ENCODE assay signal across 16 cellular contexts in genomic region chrX:125289209-125289608, GRCh38. TPM values are rescaled to one million over a fixed set of nuclear protein-coding genes. Genes with fewer than 3 reads are reported as not detected.
DNase-seq lines count a peak whose midpoint lies in the region; ATAC-seq and TF ChIP-seq lines count a peak whose summit lies in the region.
"Had no signal": no experiment of that assay in that cellular context is flagged by ENCODE, and none has a peak within 500 bp of the region (broad histone marks: within the 10 kb centered on the region; RNA-seq: fewer than 3 reads in every experiment).

No MANE protein-coding gene starts in this region.

- H3K9me3 Mint-ChIP-seq in CD8-positive, alpha-beta T cell: no peaks in the 10 kb centered on the region
- H3K9me3 Mint-ChIP-seq in activated CD8-positive, alpha-beta T cell treated with anti-CD3 and anti-CD28 coated beads for 36 hours: no peaks in the 10 kb centered on the region
- H3K9me3 Mint-ChIP-seq: CD4-positive, alpha-beta memory T cell had no signal

- in situ Hi-C loops in ACHN (cut with HindIII; ENCODE audit: low pct_ligation_motif_present, low pct_unique_long_range_greater_than_20kb, low sequenced_read_pairs): no loop called here

- H3K36me3 Mint-ChIP-seq in CD8-positive, alpha-beta T cell: no peaks in the 10 kb centered on the region
- no peaks in the 10 kb centered on the region for H3K36me3 Mint-ChIP-seq in activated CD8-positive, alpha-beta T cell treated with anti-CD3 and anti-CD28 coated beads for 36 hours (ENCODE audit: low read depth)
- H3K36me3 Mint-ChIP-seq: CD4-positive, alpha-beta memory T cell had no signal

- WGBS in hepatocyte (ENCODE audit: low lambda C conversion rate, missing lambda C conversion rate): 26% methylated on average over 1 of the region's 1 CpG

- POLR2A ChIA-PET in CD8-positive, alpha-beta T cell (lab: Charles Lee): no interaction called here
- POLR2A ChIA-PET in activated CD8-positive, alpha-beta T cell treated with anti-CD3 and anti-CD28 coated beads for 36 hours (lab: Charles Lee): no interaction called here

- intact Hi-C loops in CD8-positive, alpha-beta T cell (cut with DNase I, micrococcal nuclease): no loop called here
- intact Hi-C loops in activated CD8-positive, alpha-beta T cell treated with anti-CD3 and anti-CD28 coated beads for 36 hours (cut with micrococcal nuclease): no loop called here
- intact Hi-C loops in Right ventricle myocardium inferior (cut with DNase I): no loop called here

- H3K9me2 ChIP-seq in hepatocyte (replicated peaks; ENCODE audit: insufficient read depth): no peaks in the 10 kb centered on the region

- H3K4me3 Mint-ChIP-seq in CD8-positive, alpha-beta T cell: no peak overlapping the region
- no peak overlapping the region for H3K4me3 Mint-ChIP-seq in activated CD8-positive, alpha-beta T cell treated with anti-CD3 and anti-CD28 coated beads for 36 hours
- H3K4me3 Mint-ChIP-seq: CD4-positive, alpha-beta memory T cell had no signal

- no peaks in the 10 kb centered on the region for H3K27me3 Mint-ChIP-seq in CD8-positive, alpha-beta T cell (ENCODE audit: low read depth)
- H3K27me3 Mint-ChIP-seq in activated CD8-positive, alpha-beta T cell treated with anti-CD3 and anti-CD28 coated beads for 36 hours: no peaks in the 10 kb centered on the region
- H3K27me3 Mint-ChIP-seq: CD4-positive, alpha-beta memory T cell had no signal

- peaks cover 7% of the 10 kb centered on the region for H3K4me1 Mint-ChIP-seq in CD8-positive, alpha-beta T cell (ENCODE audit: low read depth)
- H3K4me1 Mint-ChIP-seq in activated CD8-positive, alpha-beta T cell treated with anti-CD3 and anti-CD28 coated beads for 36 hours (ENCODE audit: low read depth): peaks cover 10% of the 10 kb centered on the region

- H3K4me1 ChIP-seq in hepatocyte (ENCODE audit: insufficient read depth): peaks cover 5% of the 10 kb centered on the region
- H3K4me1 ChIP-seq in CD8-positive, alpha-beta T cell (ENCODE audit: insufficient read depth, low read length): no peaks in the 10 kb centered on the region
- H3K4me1 ChIP-seq: BE2C, Peyer's patch had no signal

- no peak for ATAC-seq in CD8-positive, alpha-beta T cell
- no peak for ATAC-seq in activated CD8-positive, alpha-beta T cell treated with anti-CD3 and anti-CD28 coated beads for 36 hours
- ATAC-seq in Right ventricle myocardium inferior: no peak

- no peak overlapping the region for H3K27ac ChIP-seq in hepatocyte
- H3K27ac ChIP-seq in CD8-positive, alpha-beta T cell (ENCODE audit: low read depth, low read length): no peak overlapping the region
- H3K27ac ChIP-seq: Peyer's patch had no signal

- H3K4me2 ChIP-seq in hepatocyte: no peak overlapping the region

- no peak overlapping the region for H3K4me3 ChIP-seq in hepatocyte
- no peak overlapping the region for H3K4me3 ChIP-seq in CD8-positive, alpha-beta T cell (ENCODE audit: low read depth, low read length)
- H3K4me3 ChIP-seq: Peyer's patch had no signal

- CTCF ChIA-PET in CD8-positive, alpha-beta T cell (lab: Charles Lee): no interaction called here
- CTCF ChIA-PET in activated CD8-positive, alpha-beta T cell treated with anti-CD3 and anti-CD28 coated beads for 36 hours (lab: Charles Lee): no interaction called here

- H3K9me3 ChIP-seq in hepatocyte (ENCODE audit: low read depth): no peaks in the 10 kb centered on the region
- H3K9me3 ChIP-seq in CD8-positive, alpha-beta T cell (ENCODE audit: low read length): no peaks in the 10 kb centered on the region
- H3K9me3 ChIP-seq: BE2C, Peyer's patch had no signal

- H3K79me2 ChIP-seq in hepatocyte: no peaks in the 10 kb centered on the region

- TF ChIP-seq CTCF in hepatocyte (IDR thresholded peaks at IDR 0.05; ENCODE audit: poor library complexity): no peak
- TF ChIP-seq CTCF in CD8-positive, alpha-beta T cell (IDR thresholded peaks at IDR 0.05): no peak
- no peak for TF ChIP-seq CTCF in activated CD8-positive, alpha-beta T cell treated with anti-CD3 and anti-CD28 coated beads for 36 hours (IDR thresholded peaks at IDR 0.05)

- H3K27me3 ChIP-seq in hepatocyte: no peaks in the 10 kb centered on the region
- no peaks in the 10 kb centered on the region for H3K27me3 ChIP-seq in CD8-positive, alpha-beta T cell (ENCODE audit: insufficient read depth, low read length)
- H3K27me3 ChIP-seq: BE2C, Peyer's patch had no signal

- no peak overlapping the region for H2AFZ ChIP-seq in hepatocyte

- DNase-seq in ACHN (peak; percentile 59), HT1080 (ENCODE audit: low read depth) (peak; percentile 18), SW480 (ENCODE audit: low spot score) (peak; percentile 73), hepatocyte (ENCODE audit: low spot score) (peak; percentile 18), DMS79 treated with DMSO at 0.1 percent for 48 hours (lab: John Stamatoyannopoulos, UW) (no peak), Right ventricle myocardium inferior (ENCODE audit: missing footprints) (no peak)
- DNase-seq in CD8-positive, alpha-beta T cell: no peak
- DNase-seq in activated CD8-positive, alpha-beta T cell treated with anti-CD3 and anti-CD28 coated beads for 36 hours: no peak
- DNase-seq: BE2C, H7, NCI-H1092, NCI-H1694, NCI-H446 treated with DMSO at 0.1 percent for 48 hours, Peyer's patch, SIG-M5 had no signal

- H4K20me1 ChIP-seq in hepatocyte (ENCODE audit: insufficient read depth, poor library complexity, severe bottlenecking): no peaks in the 10 kb centered on the region

- H3K27ac Mint-ChIP-seq in CD8-positive, alpha-beta T cell: no peak overlapping the region
- H3K27ac Mint-ChIP-seq in activated CD8-positive, alpha-beta T cell treated with anti-CD3 and anti-CD28 coated beads for 36 hours: no peak overlapping the region

- no peaks in the 10 kb centered on the region for H3K36me3 ChIP-seq in hepatocyte (replicated peaks; ENCODE audit: insufficient read depth, low read depth)
- H3K36me3 ChIP-seq in CD8-positive, alpha-beta T cell (ENCODE audit: insufficient read depth, low read length): no peaks in the 10 kb centered on the region
- H3K36me3 ChIP-seq: BE2C, Peyer's patch had no signal

RNA-seq across cellular contexts. Expression of gene TEX13C, which starts 30.5 kb away (rescaled TPM):
- 0.14 TPM in 1 of 2 replicates, not detected in the other for total RNA-seq in HT1080 (2014; rRNA removed; shearing (Covaris generic))
- not detected in 2 replicates for polyA plus RNA-seq in HT1080 (2015; cell fraction: cytosol; rRNA removed)
- polyA plus RNA-seq in HT1080 (2015; cell fraction: nucleus; rRNA removed): 0.04 and 0.15 TPM in 2 replicates
- total RNA-seq in hepatocyte (not detected in 2 replicates), Right ventricle myocardium inferior (not detected)
- polyA plus RNA-seq in hepatocyte: not detected in 2 replicates
- not detected for total RNA-seq in CD8-positive, alpha-beta T cell
- total RNA-seq in activated CD8-positive, alpha-beta T cell treated with anti-CD3 and anti-CD28 coated beads for 36 hours: not detected
- total RNA-seq: CD4-positive, alpha-beta memory T cell; Peyer's patch had no signal
- polyA plus RNA-seq: CD4-positive, alpha-beta memory T cell had no signal

Comparison
In these comparisons a context has a peak if more than half of its experiments do, and no peak if none do; other contexts are left out.
1. DNase-seq: peak in ACHN (single experiment), HT1080 (single experiment), SW480 (single experiment) and hepatocyte (single experiment); none in CD8-positive, alpha-beta T cell (0 of 7), DMS79 treated with DMSO at 0.1 percent for 48 hours (single experiment), activated CD8-positive, alpha-beta T cell treated with anti-CD3 and anti-CD28 coated beads for 36 hours (single experiment) and Right ventricle myocardium inferior (single experiment).